In genomic region chr6:142290851-142291250, GRCh38 we compare ENCODE assay signal across 28 cellular contexts.
"Had no signal": no experiment of that assay in that cellular context is flagged by ENCODE, and none has a peak within 500 bp of the region (broad histone marks: within the 10 kb centered on the region; RNA-seq: fewer than 3 reads in every experiment).

No MANE protein-coding gene starts in this region.

- H3K4me1 ChIP-seq: left lung, lower lobe of right lung, parathyroid adenoma, sigmoid colon, spleen, suprapubic skin, tibial artery, uterus had no signal

- H3K27me3 Mint-ChIP-seq: stimulated activated naive CD8-positive, alpha-beta T cell treated with anti-CD3 and anti-CD28 coated beads, Interleukin-15, Interleukin-2, amounts not matched to agents 100 ng/mL and 50 ng/mL, for 24 hours; type B pancreatic cell had no signal

- H3K36me3 Mint-ChIP-seq: immature natural killer cell; naive thymus-derived CD8-positive, alpha-beta T cell; stimulated activated effector memory CD8-positive, alpha-beta T cell treated with anti-CD3 and anti-CD28 coated beads, Interleukin-12 subunit alpha, Interleukin-12 subunit beta, amount 100 ng/mL, for 72 hours; type B pancreatic cell had no signal

- H3K27ac ChIP-seq: left lung, lower lobe of right lung, neutrophil, parathyroid adenoma, sigmoid colon, spleen, suprapubic skin, thoracic aorta, tibial artery, uterus had no signal

- H3K27ac Mint-ChIP-seq: immature natural killer cell; naive thymus-derived CD8-positive, alpha-beta T cell; nephron; stimulated activated effector memory CD8-positive, alpha-beta T cell treated with anti-CD3 and anti-CD28 coated beads, Interleukin-12 subunit alpha, Interleukin-12 subunit beta, amount 100 ng/mL, for 72 hours; stimulated activated naive CD8-positive, alpha-beta T cell treated with anti-CD3 and anti-CD28 coated beads, Interleukin-15, Interleukin-2, amounts not matched to agents 100 ng/mL and 50 ng/mL, for 24 hours; type B pancreatic cell had no signal

- H3K27me3 ChIP-seq: left lung, neutrophil, sigmoid colon, spleen, suprapubic skin, tibial artery, uterus had no signal

- ATAC-seq: left colon; left lung; lower lobe of right lung; naive thymus-derived CD8-positive, alpha-beta T cell; right cardiac atrium; stimulated activated effector memory CD8-positive, alpha-beta T cell treated with anti-CD3 and anti-CD28 coated beads, Interleukin-12 subunit alpha, Interleukin-12 subunit beta, amount 100 ng/mL, for 72 hours had no signal

- H3K9me3 Mint-ChIP-seq: immature natural killer cell; naive thymus-derived CD8-positive, alpha-beta T cell; nephron; stimulated activated effector memory CD8-positive, alpha-beta T cell treated with anti-CD3 and anti-CD28 coated beads, Interleukin-12 subunit alpha, Interleukin-12 subunit beta, amount 100 ng/mL, for 72 hours; stimulated activated naive CD8-positive, alpha-beta T cell treated with anti-CD3 and anti-CD28 coated beads, Interleukin-15, Interleukin-2, amounts not matched to agents 100 ng/mL and 50 ng/mL, for 24 hours; type B pancreatic cell had no signal

- H2AFZ ChIP-seq: parathyroid adenoma had no signal

- DNase-seq: hypothalamus; immature natural killer cell; kidney; left colon; left lung; lower lobe of right lung; mammary epithelial cell; mesenchymal stem cell; naive thymus-derived CD8-positive, alpha-beta T cell; occipital lobe; retina; right cardiac atrium; sigmoid colon; small intestine; spleen; stimulated activated CD4-positive, alpha-beta T cell treated with anti-CD3 and anti-CD28 coated beads, Interleukin-4, amount 100 ng/mL, for 24 hours; stimulated activated naive CD4-positive, alpha-beta T cell; tibial artery; uterus had no signal

- H3K4me1 Mint-ChIP-seq: immature natural killer cell; naive thymus-derived CD8-positive, alpha-beta T cell; stimulated activated effector memory CD8-positive, alpha-beta T cell treated with anti-CD3 and anti-CD28 coated beads, Interleukin-12 subunit alpha, Interleukin-12 subunit beta, amount 100 ng/mL, for 72 hours had no signal

- H3K9me3 ChIP-seq: left lung, lower lobe of right lung, neutrophil, sigmoid colon, spleen, suprapubic skin, thoracic aorta, tibial artery, uterus had no signal

- H3K36me3 ChIP-seq: left lung, lower lobe of right lung, neutrophil, sigmoid colon, spleen, suprapubic skin, thoracic aorta, tibial artery, uterus had no signal

- H3K4me3 Mint-ChIP-seq: immature natural killer cell; naive thymus-derived CD8-positive, alpha-beta T cell; nephron; neural crest cell; stimulated activated effector memory CD8-positive, alpha-beta T cell treated with anti-CD3 and anti-CD28 coated beads, Interleukin-12 subunit alpha, Interleukin-12 subunit beta, amount 100 ng/mL, for 72 hours; stimulated activated naive CD8-positive, alpha-beta T cell treated with anti-CD3 and anti-CD28 coated beads, Interleukin-15, Interleukin-2, amounts not matched to agents 100 ng/mL and 50 ng/mL, for 24 hours; type B pancreatic cell had no signal

- H3K4me3 ChIP-seq: left lung, lower lobe of right lung, sigmoid colon, spleen, suprapubic skin, thoracic aorta, tibial artery, uterus had no signal

- H3K79me2 ChIP-seq: parathyroid adenoma had no signal
